22 cellular contexts compared by ENCODE assay signal in genomic region chr6:31851485-31851832, GRCh38. TPM values are rescaled to one million over a fixed set of nuclear protein-coding genes. Genes with fewer than 3 reads are reported as not detected.
A peak's percentile ranks its signal among the peaks of the same experiment; 100 is the strongest.
DNase-seq lines count a peak whose midpoint lies in the region; ATAC-seq and TF ChIP-seq lines count a peak whose summit lies in the region.
"Had no signal": no experiment of that assay in that cellular context is flagged by ENCODE, and none has a peak within 500 bp of the region (broad histone marks: within the 10 kb centered on the region; RNA-seq: fewer than 3 reads in every experiment).

No MANE protein-coding gene starts in this region.

- TF ChIP-seq CTCF in esophagus squamous epithelium (IDR thresholded peaks at IDR 0.05): no peak

- H3K4me1 ChIP-seq in skeletal muscle satellite cell (ENCODE audit: control insufficient read depth, insufficient read depth, low read length) (peaks cover 3% of the 10 kb centered on the region), esophagus squamous epithelium (no peaks in the 10 kb centered on the region)
- H3K4me1 ChIP-seq: foreskin keratinocyte had no signal

- intact Hi-C loops in left colon (cut with DNase I, micrococcal nuclease) (no loop called here), esophagus squamous epithelium (cut with DNase I) (no loop called here)

- H3K36me3 ChIP-seq in skeletal muscle satellite cell (ENCODE audit: insufficient read depth, low read length) (no peaks in the 10 kb centered on the region), esophagus squamous epithelium (no peaks in the 10 kb centered on the region)
- H3K36me3 ChIP-seq: MG63, transverse colon had no signal

- no peak overlapping the region for H3K9ac ChIP-seq in skeletal muscle satellite cell (ENCODE audit: low read depth, low read length)

- no peak for TF ChIP-seq POLR2A in esophagus squamous epithelium (IDR thresholded peaks at IDR 0.05)

- no peak overlapping the region for H3K27ac ChIP-seq in esophagus squamous epithelium
- H3K27ac ChIP-seq: foreskin keratinocyte, RWPE1, transverse colon had no signal

- ATAC-seq in left colon (peak; percentile 46), HG03520 (IDR thresholded peaks at IDR 0.05; ENCODE audit: unreplicated experiment) (no peak)
- ATAC-seq: foreskin keratinocyte; stimulated activated naive CD8-positive, alpha-beta T cell treated with anti-CD3 and anti-CD28 coated beads, Interleukin-15, amount 100 ng/mL, for 72 hours had no signal

- whole genome bisulfite sequencing in esophagus squamous epithelium, 2 donors: 35 to 47% methylated on average over 2 of the region's 2 CpGs

- DNase-seq in NCI-H69 (lab: John Stamatoyannopoulos, UW) (peak; percentile 67), epidermal melanocyte (ENCODE audit: insufficient read length, low spot score) (peak; percentile 1), left colon (no peak), esophagus squamous epithelium (lab: John Stamatoyannopoulos, UW) (no peak), SHP77 (lab: John Stamatoyannopoulos, UW) (no peak)
- no peak for DNase-seq in activated effector memory CD4-positive, alpha-beta T cell treated with Interleukin-2 at 50 U/mL for 16 hours
- DNase-seq: activated B cell treated with CpG ODN at 0.5 μM for 24 hours; activated CD4-positive, alpha-beta T cell treated with anti-CD3 and anti-CD28 coated beads, Interleukin-2, amount 50 U/mL, for 48 hours; activated gamma-delta T cell; hippocampal formation; mammary epithelial cell; MG63; NCI-H1436; occipital lobe; stimulated activated naive CD8-positive, alpha-beta T cell treated with anti-CD3 and anti-CD28 coated beads, Interleukin-15, amount 100 ng/mL, for 72 hours; T-helper 9 cell; transverse colon had no signal

- no peaks in the 10 kb centered on the region for H3K27me3 ChIP-seq in skeletal muscle satellite cell (ENCODE audit: control insufficient read depth, insufficient read depth, low read length)
- H3K27me3 ChIP-seq in esophagus squamous epithelium: no peaks in the 10 kb centered on the region
- H3K27me3 ChIP-seq: foreskin keratinocyte, MG63, transverse colon had no signal

- H3K9me3 ChIP-seq in skeletal muscle satellite cell (replicated peaks; ENCODE audit: low read length) (no peaks in the 10 kb centered on the region), esophagus squamous epithelium (no peaks in the 10 kb centered on the region)
- H3K9me3 ChIP-seq: MG63, transverse colon had no signal

- H3K4me2 ChIP-seq in skeletal muscle satellite cell (ENCODE audit: low read length): peak overlapping the region; percentile 27

- H3K4me3 ChIP-seq in skeletal muscle satellite cell (ENCODE audit: low read length) (no peak overlapping the region), esophagus squamous epithelium (no peak overlapping the region)
- H3K4me3 ChIP-seq: MG63, transverse colon had no signal

RNA-seq across cellular contexts. Expression of gene NEU1, which starts 11.2 kb away (rescaled TPM):
- 10 to 100 TPM; 33.1 to 63.5 TPM for total RNA-seq in left colon
- 37.8 and 58.8 TPM in 2 replicates for total RNA-seq in skeletal muscle satellite cell (2012; rRNA removed)
- total RNA-seq in esophagus squamous epithelium: 10 to 100 TPM; 13.6 to 23.6 (median 17.3) TPM

RNA-seq across cellular contexts. Expression of gene HSPA1B, which starts 23.9 kb away (rescaled TPM):
- total RNA-seq in left colon (100 to 1,000 TPM; 252 to 296 TPM), esophagus squamous epithelium (100 to 1,000 TPM; 209 to 553 (median 252) TPM)
- 104 and 107 TPM in 2 replicates for total RNA-seq in skeletal muscle satellite cell (2012; rRNA removed)

RNA-seq across cellular contexts. Expression of gene SLC44A4, which starts 27.3 kb away (rescaled TPM):
- total RNA-seq in left colon (100 to 1,000 TPM; 763 to 988 TPM), esophagus squamous epithelium (1 to 10 TPM in 2 of 4 donors, under 1 TPM in 1, not detected in 1; 0.38 to 3.6 (median 1.3) TPM)
- under 0.01 TPM in 2 replicates for total RNA-seq in skeletal muscle satellite cell (2012; rRNA removed)
- total RNA-seq: activated B cell treated with CpG ODN at 0.5 μM for 24 hours, B cell, mammary epithelial cell, occipital lobe had no signal

RNA-seq across cellular contexts. Expression of gene HSPA1A, which starts 36.1 kb away (rescaled TPM):
- total RNA-seq in left colon: 100 to 1,000 TPM; 124 to 136 TPM
- 42.2 and 44.6 TPM in 2 replicates for total RNA-seq in skeletal muscle satellite cell (2012; rRNA removed)
- 100 to 1,000 TPM; 158 to 362 (median 223) TPM for total RNA-seq in esophagus squamous epithelium

RNA-seq across cellular contexts. Expression of gene HSPA1L, which starts 36.4 kb away (rescaled TPM):
- 1 to 10 TPM in 1 of 2 donors, under 1 TPM in 1; 0.89 to 1.1 TPM for total RNA-seq in left colon
- total RNA-seq in skeletal muscle satellite cell (2012; rRNA removed): 0.44 and 0.76 TPM in 2 replicates
- under 1 TPM; 0.35 to 0.97 (median 0.57) TPM for total RNA-seq in esophagus squamous epithelium

Comparison
In these comparisons a context has a peak if more than half of its experiments do, and no peak if none do; other contexts are left out.
1. DNase-seq: peak in NCI-H69 (single experiment) and epidermal melanocyte (single experiment); none in left colon (0 of 2), esophagus squamous epithelium (single experiment), activated effector memory CD4-positive, alpha-beta T cell treated with Interleukin-2 at 50 U/mL for 16 hours (single experiment) and SHP77 (0 of 2).
2. RNA of gene SLC44A4, which starts 27.3 kb away (total RNA-seq): 763 to 988 TPM in left colon; 0.38 to 3.6 TPM in esophagus squamous epithelium; every median in the first group is over 100 times any median in the second.